13 cellular contexts compared by ENCODE assay signal in genomic region chr10:128046156-128046933, GRCh38.
DNase-seq lines count a peak whose midpoint lies in the region; ATAC-seq and TF ChIP-seq lines count a peak whose summit lies in the region.
"Had no signal": no experiment of that assay in that cellular context is flagged by ENCODE, and none has a peak within 500 bp of the region (broad histone marks: within the 10 kb centered on the region; RNA-seq: fewer than 3 reads in every experiment).

No MANE protein-coding gene starts in this region.

- no peak overlapping the region for H2AFZ ChIP-seq in neural progenitor cell (replicated peaks)
- H2AFZ ChIP-seq: GM23338 had no signal

- H3K27me3 Mint-ChIP-seq in activated CD8-positive, alpha-beta memory T cell treated with anti-CD3 and anti-CD28 coated beads, Interleukin-2, amount 10 ng/mL, durations not matched to agents 7 days and 5 days, result no peaks in the 10 kb centered on the region
- H3K27me3 Mint-ChIP-seq in endothelial cell (ENCODE audit: unreplicated experiment), result peaks cover 14% of the 10 kb centered on the region
- H3K27me3 Mint-ChIP-seq in neural progenitor cell (ENCODE audit: insufficient read depth, low read depth), result no peaks in the 10 kb centered on the region
- H3K27me3 Mint-ChIP-seq: type B pancreatic cell had no signal

- no peak overlapping the region for H3K4me3 ChIP-seq in RWPE2 (ENCODE audit: severe bottlenecking)
- no peak overlapping the region for H3K4me3 ChIP-seq in left ventricle myocardium inferior
- no peak overlapping the region for H3K4me3 ChIP-seq in neural progenitor cell
- H3K4me3 ChIP-seq: GM23338, right lobe of liver had no signal

- H3K36me3 ChIP-seq in RWPE2 (ENCODE audit: low read depth), result peaks cover 17% of the 10 kb centered on the region
- H3K36me3 ChIP-seq in left ventricle myocardium inferior, result peaks cover 7% of the 10 kb centered on the region
- H3K36me3 ChIP-seq in neural progenitor cell, result no peaks in the 10 kb centered on the region
- H3K36me3 ChIP-seq: right lobe of liver had no signal

- no peak for DNase-seq in activated CD8-positive, alpha-beta memory T cell treated with anti-CD3 and anti-CD28 coated beads, Interleukin-2, amount 10 ng/mL, durations not matched to agents 7 days and 5 days
- no peak for DNase-seq in activated CD8-positive, alpha-beta memory T cell treated with anti-CD3 and anti-CD28 coated beads, Interleukin-2, amount 50 U/mL, for 48 hours
- peak; percentile 29 for DNase-seq in RWPE2 (ENCODE audit: low spot score)
- no peak for DNase-seq in endothelial cell (ENCODE audit: low spot score)
- no peak for DNase-seq in medulla oblongata (ENCODE audit: extremely low spot score)
- DNase-seq in left ventricle myocardium inferior, result no peak
- DNase-seq in neural progenitor cell (ENCODE audit: low spot score), result no peak
- DNase-seq: DMS153, NCI-H2227 treated with DMSO at 0.1 percent for 48 hours had no signal

- H3K4me3 Mint-ChIP-seq in activated CD8-positive, alpha-beta memory T cell treated with anti-CD3 and anti-CD28 coated beads, Interleukin-2, amount 10 ng/mL, durations not matched to agents 7 days and 5 days, result no peak overlapping the region
- H3K4me3 Mint-ChIP-seq in endothelial cell (ENCODE audit: unreplicated experiment), result peak overlapping the region; percentile 37
- no peak overlapping the region for H3K4me3 Mint-ChIP-seq in neural progenitor cell
- H3K4me3 Mint-ChIP-seq: GM23338, type B pancreatic cell had no signal

- ATAC-seq in activated CD8-positive, alpha-beta memory T cell treated with anti-CD3 and anti-CD28 coated beads, Interleukin-2, amount 10 ng/mL, durations not matched to agents 7 days and 5 days, result no peak
- ATAC-seq in RWPE2 (ENCODE audit: low read depth), result no peak

- H3K9me3 ChIP-seq in RWPE2 (ENCODE audit: severe bottlenecking) (no peaks in the 10 kb centered on the region), left ventricle myocardium inferior (replicated peaks) (no peaks in the 10 kb centered on the region), neural progenitor cell (ENCODE audit: low read depth) (no peaks in the 10 kb centered on the region)
- H3K9me3 ChIP-seq: right lobe of liver had no signal

- H3K9me3 Mint-ChIP-seq in activated CD8-positive, alpha-beta memory T cell treated with anti-CD3 and anti-CD28 coated beads, Interleukin-2, amount 10 ng/mL, durations not matched to agents 7 days and 5 days (ENCODE audit: low read depth), result no peaks in the 10 kb centered on the region
- H3K9me3 Mint-ChIP-seq in endothelial cell (ENCODE audit: unreplicated experiment), result no peaks in the 10 kb centered on the region
- no peaks in the 10 kb centered on the region for H3K9me3 Mint-ChIP-seq in neural progenitor cell
- H3K9me3 Mint-ChIP-seq: GM23338, type B pancreatic cell had no signal

- H4K20me1 ChIP-seq in neural progenitor cell (ENCODE audit: low read depth), result no peaks in the 10 kb centered on the region

- no peak overlapping the region for H3K4me2 ChIP-seq in neural progenitor cell
- H3K4me2 ChIP-seq: GM23338 had no signal

- H3K9ac ChIP-seq in neural progenitor cell, result no peak overlapping the region

- peaks cover 15% of the 10 kb centered on the region for H3K36me3 Mint-ChIP-seq in activated CD8-positive, alpha-beta memory T cell treated with anti-CD3 and anti-CD28 coated beads, Interleukin-2, amount 10 ng/mL, durations not matched to agents 7 days and 5 days
- H3K36me3 Mint-ChIP-seq in endothelial cell (ENCODE audit: low read depth, unreplicated experiment) (peaks cover 39% of the 10 kb centered on the region), neural progenitor cell (no peaks in the 10 kb centered on the region)
- H3K36me3 Mint-ChIP-seq: type B pancreatic cell had no signal

- TF ChIP-seq CTCF in RWPE2 (IDR thresholded peaks at IDR 0.05; ENCODE audit: poor library complexity, severe bottlenecking), result no peak
- no peak for TF ChIP-seq CTCF in endothelial cell (IDR thresholded peaks at IDR 0.05; ENCODE audit: unreplicated experiment)
- TF ChIP-seq CTCF in left ventricle myocardium inferior (IDR thresholded peaks at IDR 0.05; ENCODE audit: borderline replicate concordance), result no peak
- TF ChIP-seq CTCF in neural progenitor cell (IDR thresholded peaks at IDR 0.05), result no peak

- peaks cover 21% of the 10 kb centered on the region for H3K4me1 ChIP-seq in RWPE2 (ENCODE audit: insufficient read depth, poor library complexity, severe bottlenecking)
- peaks cover 56% of the 10 kb centered on the region for H3K4me1 ChIP-seq in left ventricle myocardium inferior
- H3K4me1 ChIP-seq in neural progenitor cell, result no peaks in the 10 kb centered on the region
- H3K4me1 ChIP-seq: right lobe of liver had no signal

- intact Hi-C loops in left ventricle myocardium inferior (cut with micrococcal nuclease), result no loop called here

- no peaks in the 10 kb centered on the region for H3F3A ChIP-seq in neural progenitor cell (ENCODE audit: low read depth)

- peaks cover 57% of the 10 kb centered on the region for H3K4me1 Mint-ChIP-seq in activated CD8-positive, alpha-beta memory T cell treated with anti-CD3 and anti-CD28 coated beads, Interleukin-2, amount 10 ng/mL, durations not matched to agents 7 days and 5 days
- H3K4me1 Mint-ChIP-seq in endothelial cell (ENCODE audit: unreplicated experiment) (peaks cover 50% of the 10 kb centered on the region), neural progenitor cell (no peaks in the 10 kb centered on the region)

- H3K27ac ChIP-seq in RWPE2 (ENCODE audit: poor library complexity, severe bottlenecking), result peak overlapping the region; percentile 86
- peak overlapping the region; percentile 18 for H3K27ac ChIP-seq in temporal lobe (ENCODE audit: low read depth, low read length)
- no peak overlapping the region for H3K27ac ChIP-seq in left ventricle myocardium inferior (replicated peaks)
- no peak overlapping the region for H3K27ac ChIP-seq in neural progenitor cell

- no peaks in the 10 kb centered on the region for H3K79me2 ChIP-seq in neural progenitor cell (ENCODE audit: low read depth)

- H3K27me3 ChIP-seq in RWPE2 (ENCODE audit: insufficient read depth, poor library complexity, severe bottlenecking), result no peaks in the 10 kb centered on the region
- no peaks in the 10 kb centered on the region for H3K27me3 ChIP-seq in left ventricle myocardium inferior (ENCODE audit: low read depth)
- peaks cover 31% of the 10 kb centered on the region for H3K27me3 ChIP-seq in neural progenitor cell
- H3K27me3 ChIP-seq: right lobe of liver had no signal

- CTCF ChIA-PET in activated CD8-positive, alpha-beta memory T cell treated with anti-CD3 and anti-CD28 coated beads, Interleukin-2, amount 10 ng/mL, durations not matched to agents 7 days and 5 days (lab: Charles Lee), result interaction anchor here (0.9 to 3.5 kb wide), 6 partner anchors 11 to 166 kb away, joined by 3 to 47 read pairs (median 8); partner anchors contain the start of gene MKI67

- H3K27ac Mint-ChIP-seq in activated CD8-positive, alpha-beta memory T cell treated with anti-CD3 and anti-CD28 coated beads, Interleukin-2, amount 10 ng/mL, durations not matched to agents 7 days and 5 days, result peak overlapping the region; percentile 69
- peak overlapping the region; percentile 72 for H3K27ac Mint-ChIP-seq in endothelial cell (ENCODE audit: unreplicated experiment)
- H3K27ac Mint-ChIP-seq in neural progenitor cell, result no peak overlapping the region
- H3K27ac Mint-ChIP-seq: GM23338, type B pancreatic cell had no signal

Comparison
In these comparisons a context has a peak if more than half of its experiments do, and no peak if none do; other contexts are left out.
1. H3K27ac ChIP-seq: peak in RWPE2 (single experiment) and temporal lobe (single experiment); none in left ventricle myocardium inferior (single experiment) and neural progenitor cell (single experiment).